Comparison of ENCODE assay signal across 11 cellular contexts in genomic region chr1:245085508-245086095, GRCh38.
DNase-seq lines count a peak whose midpoint lies in the region; ATAC-seq and TF ChIP-seq lines count a peak whose summit lies in the region.
"Had no signal": no experiment of that assay in that cellular context is flagged by ENCODE, and none has a peak within 500 bp of the region (broad histone marks: within the 10 kb centered on the region; RNA-seq: fewer than 3 reads in every experiment).

No MANE protein-coding gene starts in this region.

- TF ChIP-seq CTCF in fibroblast of lung (conservative IDR thresholded peaks at IDR 0.05 in 1 of 2, IDR thresholded peaks at IDR 0.05 in 1 of 2; ENCODE audit: low read depth in 1 of 2, low read length in 2 of 2): peak; percentile 15 to 41

- no peak overlapping the region for H3K9ac ChIP-seq in fibroblast of lung (ENCODE audit: insufficient read depth, low read length)
- H3K9ac ChIP-seq: parathyroid adenoma had no signal

- H3K27me3 ChIP-seq in MG63 (no peaks in the 10 kb centered on the region), fibroblast of lung (ENCODE audit: control insufficient read depth, insufficient read depth, low read length) (no peaks in the 10 kb centered on the region)

- H3K9me3 ChIP-seq in MG63: no peaks in the 10 kb centered on the region
- H3K9me3 ChIP-seq in fibroblast of lung (ENCODE audit: control insufficient read depth, insufficient read depth, low read depth, low read length): no peaks in the 10 kb centered on the region

- no peaks in the 10 kb centered on the region for H3K36me3 ChIP-seq in MG63
- H3K36me3 ChIP-seq in fibroblast of lung (ENCODE audit: control insufficient read depth, insufficient read depth, low read length): no peaks in the 10 kb centered on the region

- peak overlapping the region; percentile 46 for H3K4me2 ChIP-seq in fibroblast of lung (ENCODE audit: extremely low read depth, insufficient read depth, low read length)

- H3K4me3 ChIP-seq in MG63 (no peak overlapping the region), fibroblast of lung (replicated peaks in 1 of 4; ENCODE audit: control extremely low read depth in 1 of 4, insufficient read depth in 1 of 4, low read depth in 3 of 4, low read length in 4 of 4) (no peak overlapping the region)

- DNase-seq in AG08395 (ENCODE audit: low spot score) (peak; percentile 93), MG63 (peak; percentile 88), fibroblast of lung (ENCODE audit: low read depth in 2 of 2) (peak; percentile 95 to 99), AML-193 (lab: John Stamatoyannopoulos, UW) (no peak), NCI-H526 (lab: John Stamatoyannopoulos, UW) (no peak), medulla oblongata (ENCODE audit: extremely low spot score) (no peak), NCI-H2196 treated with DMSO at 0.1 percent for 48 hours (lab: John Stamatoyannopoulos, UW; ENCODE audit: unreplicated experiment) (no peak)
- DNase-seq: DMS153, NCI-H1930 had no signal

- peak overlapping the region; percentile 74 for H3K27ac ChIP-seq in fibroblast of lung (ENCODE audit: insufficient read depth, low read length)
- H3K27ac ChIP-seq: parathyroid adenoma had no signal

- peaks cover 13% of the 10 kb centered on the region for H3K4me1 ChIP-seq in fibroblast of lung (ENCODE audit: control insufficient read depth, extremely low read depth, insufficient read depth, low read length)
- H3K4me1 ChIP-seq: parathyroid adenoma had no signal

- no peak overlapping the region for H2AFZ ChIP-seq in fibroblast of lung (ENCODE audit: low read length)
- H2AFZ ChIP-seq: parathyroid adenoma had no signal

- H3K79me2 ChIP-seq in fibroblast of lung (ENCODE audit: control insufficient read depth, insufficient read depth, low read length): no peaks in the 10 kb centered on the region
- H3K79me2 ChIP-seq: parathyroid adenoma had no signal

- peak; percentile 92 for ATAC-seq in GM19438 (IDR thresholded peaks at IDR 0.05; ENCODE audit: low read depth, unreplicated experiment)

- H4K20me1 ChIP-seq in fibroblast of lung (ENCODE audit: control insufficient read depth, extremely low read depth, insufficient read depth, low read length): no peaks in the 10 kb centered on the region

Comparison
In these comparisons a context has a peak if more than half of its experiments do, and no peak if none do; other contexts are left out.
1. DNase-seq: peak in AG08395 (single experiment), MG63 (single experiment) and fibroblast of lung (2 of 2); none in AML-193 (0 of 2), NCI-H526 (0 of 2), medulla oblongata (single experiment) and NCI-H2196 treated with DMSO at 0.1 percent for 48 hours (single experiment).